ENCODE assay signal across 27 cellular contexts in genomic region chrX:96692911-96693310, GRCh38. TPM values are rescaled to one million over a fixed set of nuclear protein-coding genes. Genes with fewer than 3 reads are reported as not detected.
DNase-seq lines count a peak whose midpoint lies in the region; ATAC-seq, FAIRE-seq and TF ChIP-seq lines count a peak whose summit lies in the region.
"Had no signal": no experiment of that assay in that cellular context is flagged by ENCODE, and none has a peak within 500 bp of the region (broad histone marks: within the 10 kb centered on the region; RNA-seq: fewer than 3 reads in every experiment).

No MANE protein-coding gene starts in this region.

- no peaks in the 10 kb centered on the region for H3K9me3 ChIP-seq in liver (ENCODE audit: control insufficient read depth in 4 of 4, low read length in 3 of 4)
- no peaks in the 10 kb centered on the region for H3K9me3 ChIP-seq in HepG2 (ENCODE audit: low read length)
- H3K9me3 ChIP-seq in left ventricle myocardium inferior (replicated peaks): no peaks in the 10 kb centered on the region
- H3K9me3 ChIP-seq: ascending aorta, colonic mucosa had no signal

- TF ChIP-seq CTCF in liver (IDR thresholded peaks at IDR 0.05; ENCODE audit: low read depth, low read length, missing input control) (no peak), HepG2 (CRISPR knock-in tag; IDR thresholded peaks at IDR 0.05) (no peak), left ventricle myocardium inferior (IDR thresholded peaks at IDR 0.05; ENCODE audit: borderline replicate concordance) (no peak), progenitor cell of endocrine pancreas (IDR thresholded peaks at IDR 0.05; ENCODE audit: unreplicated experiment) (no peak)

- TF ChIP-seq RAD21 in liver (IDR thresholded peaks at IDR 0.05): no peak
- TF ChIP-seq RAD21 in HepG2 (CRISPR knock-in tag; IDR thresholded peaks at IDR 0.05): no peak

- peak overlapping the region; percentile 60 for H3K27ac Mint-ChIP-seq in progenitor cell of endocrine pancreas
- H3K27ac Mint-ChIP-seq in activated T-cell treated with anti-CD3 and anti-CD28 coated beads, Interleukin-2, amount 50 U/mL, for 72 hours: no peak overlapping the region
- H3K27ac Mint-ChIP-seq: activated naive CD8-positive, alpha-beta T cell; B cell; stimulated activated memory B cell treated with anti-CD40 and anti-IgM and Interleukin-4, amounts not matched to agents 10 μg/mL and 1 μg/mL and 100 μg/mL, for 72 hours had no signal

- DNase-seq in HepG2 (ENCODE audit: low spot score): no peak
- DNase-seq in left ventricle myocardium inferior: no peak
- no peak for DNase-seq in progenitor cell of endocrine pancreas (ENCODE audit: low spot score, unreplicated experiment)
- DNase-seq in activated CD4-positive, alpha-beta T cell treated with anti-CD3 and anti-CD28 coated beads, Interleukin-2, amount 50 U/mL, for 4 hours: no peak
- no peak for DNase-seq in inferior parietal cortex (ENCODE audit: extremely low spot score)
- no peak for DNase-seq in activated CD4-positive, alpha-beta T cell treated with anti-CD3 and anti-CD28 coated beads, Interleukin-2, amount 50 U/mL, for 1 hour
- DNase-seq in activated T-cell treated with anti-CD3 and anti-CD28 coated beads, Interleukin-2, amount 50 U/mL, for 72 hours: no peak
- DNase-seq: activated CD4-positive, alpha-beta T cell treated with anti-CD3 and anti-CD28 coated beads for 4 hours; activated CD8-positive, alpha-beta memory T cell treated with anti-CD3 and anti-CD28 coated beads for 24 hours; activated effector memory CD4-positive, alpha-beta T cell treated with Interleukin-2 at 50 U/mL for 16 hours; CD8-positive, alpha-beta memory T cell; colonic mucosa; DMS 273 treated with DMSO at 0.1 percent for 48 hours; effector CD4-positive, alpha-beta T cell; H7; posterior cingulate gyrus; SW 1271 had no signal

- intact Hi-C loops in HepG2 (cut with micrococcal nuclease; ENCODE audit: unreplicated experiment) (loop anchor here (1.0 kb wide), 1 partner anchor 19 kb away; no protein-coding TSS in a partner anchor), left ventricle myocardium inferior (cut with micrococcal nuclease) (no loop called here)

- no peak overlapping the region for H3K4me3 Mint-ChIP-seq in progenitor cell of endocrine pancreas (ENCODE audit: low read depth)
- H3K4me3 Mint-ChIP-seq in activated T-cell treated with anti-CD3 and anti-CD28 coated beads, Interleukin-2, amount 50 U/mL, for 72 hours: no peak overlapping the region
- H3K4me3 Mint-ChIP-seq: activated naive CD8-positive, alpha-beta T cell; B cell; stimulated activated memory B cell treated with anti-CD40 and anti-IgM and Interleukin-4, amounts not matched to agents 10 μg/mL and 1 μg/mL and 100 μg/mL, for 72 hours had no signal

- in situ Hi-C loops in HepG2 (cut with HindIII; ENCODE audit: extremely low pct_ligation_motif_present, low pct_unique_long_range_greater_than_20kb): no loop called here

- H3K4me2 ChIP-seq in HepG2 (ENCODE audit: low read depth, low read length): no peak overlapping the region

- H3K4me3 ChIP-seq in liver (ENCODE audit: low read depth in 1 of 3, low read length in 3 of 3) (no peak overlapping the region), HepG2 (replicated peaks in 1 of 3; ENCODE audit: insufficient read depth in 1 of 3, low read depth in 2 of 3, low read length in 3 of 3) (no peak overlapping the region), left ventricle myocardium inferior (no peak overlapping the region)
- H3K4me3 ChIP-seq: ascending aorta, cardiac muscle cell, colonic mucosa had no signal

- POLR2A ChIA-PET in HepG2 (lab: Yijun Ruan, JAX): no interaction called here

- TF ChIP-seq POLR2A in HepG2 (IDR thresholded peaks at IDR 0.05; ENCODE audit: insufficient read depth in 1 of 2, low read depth in 2 of 2, low read length in 2 of 2): no peak

- no peak overlapping the region for H3K27ac ChIP-seq in liver (ENCODE audit: low read depth in 1 of 2, low read length in 2 of 2)
- no peak overlapping the region for H3K27ac ChIP-seq in HepG2 (ENCODE audit: extremely low read length, insufficient read depth, low read length)
- H3K27ac ChIP-seq in left ventricle myocardium inferior (replicated peaks): peak overlapping the region; percentile 23
- H3K27ac ChIP-seq: cardiac muscle cell, colonic mucosa, VCaP had no signal

- ATAC-seq in HepG2: no peak
- ATAC-seq in activated T-cell treated with anti-CD3 and anti-CD28 coated beads, Interleukin-2, amount 50 U/mL, for 72 hours (replicated peaks in 1 of 2): no peak
- ATAC-seq: stimulated activated memory B cell treated with anti-CD40 and anti-IgM and Interleukin-4, amounts not matched to agents 10 μg/mL and 1 μg/mL and 100 μg/mL, for 72 hours had no signal

- no peak for TF ChIP-seq EP300 in HepG2 (IDR thresholded peaks at IDR 0.05; ENCODE audit: low read depth in 2 of 2, low read length in 2 of 2)
- no peak for TF ChIP-seq EP300 in HepG2 (CRISPR knock-in tag; IDR thresholded peaks at IDR 0.05; ENCODE audit: borderline replicate concordance)

- H3K36me3 Mint-ChIP-seq in progenitor cell of endocrine pancreas (ENCODE audit: insufficient read depth): peaks cover 3% of the 10 kb centered on the region
- no peaks in the 10 kb centered on the region for H3K36me3 Mint-ChIP-seq in activated T-cell treated with anti-CD3 and anti-CD28 coated beads, Interleukin-2, amount 50 U/mL, for 72 hours (ENCODE audit: insufficient read depth in 2 of 2)
- H3K36me3 Mint-ChIP-seq: stimulated activated memory B cell treated with anti-CD40 and anti-IgM and Interleukin-4, amounts not matched to agents 10 μg/mL and 1 μg/mL and 100 μg/mL, for 72 hours had no signal

- H4K20me1 ChIP-seq in HepG2 (ENCODE audit: insufficient read depth, low read length): no peaks in the 10 kb centered on the region

- BruUV-seq in HepG2 (replicated peaks; lab: Mats Ljungman, UMichigan): no TSS peak

- H3K36me3 ChIP-seq in liver (ENCODE audit: control insufficient read depth in 4 of 4, insufficient read depth in 3 of 4, low read depth in 1 of 4, low read length in 3 of 4) (no peaks in the 10 kb centered on the region), HepG2 (replicated peaks in 1 of 2; ENCODE audit: control insufficient read depth in 1 of 2, insufficient read depth in 2 of 2, low read length in 2 of 2) (no peaks in the 10 kb centered on the region), left ventricle myocardium inferior (no peaks in the 10 kb centered on the region)
- H3K36me3 ChIP-seq: ascending aorta, cardiac muscle cell, colonic mucosa had no signal

- H3K79me2 ChIP-seq in HepG2 (ENCODE audit: insufficient read depth, low read length): no peaks in the 10 kb centered on the region

- peaks cover 5 to 21% (median 16%) of the 10 kb centered on the region in 4 donors for H3K4me1 ChIP-seq in liver (ENCODE audit: control insufficient read depth in 4 of 4, insufficient read depth in 4 of 4, low read length in 3 of 4)
- no peaks in the 10 kb centered on the region for H3K4me1 ChIP-seq in HepG2 (ENCODE audit: insufficient read depth, low read length)
- peaks cover 18% of the 10 kb centered on the region for H3K4me1 ChIP-seq in left ventricle myocardium inferior
- H3K4me1 ChIP-seq: ascending aorta, colonic mucosa had no signal

- H2AFZ ChIP-seq in HepG2 (ENCODE audit: low read length): no peak overlapping the region

- H3K9me3 Mint-ChIP-seq in progenitor cell of endocrine pancreas (ENCODE audit: low read depth): no peaks in the 10 kb centered on the region
- H3K9me3 Mint-ChIP-seq in activated T-cell treated with anti-CD3 and anti-CD28 coated beads, Interleukin-2, amount 50 U/mL, for 72 hours: no peaks in the 10 kb centered on the region
- H3K9me3 Mint-ChIP-seq: CD8-positive, alpha-beta memory T cell; stimulated activated memory B cell treated with anti-CD40 and anti-IgM and Interleukin-4, amounts not matched to agents 10 μg/mL and 1 μg/mL and 100 μg/mL, for 72 hours had no signal

- CTCF ChIA-PET in HepG2 (lab: Yijun Ruan, JAX; ENCODE audit: low intra/inter-chr PET ratio, low total read pairs): no interaction called here

- peaks cover 17% of the 10 kb centered on the region for H3K4me1 Mint-ChIP-seq in progenitor cell of endocrine pancreas (ENCODE audit: low read depth)
- H3K4me1 Mint-ChIP-seq in activated T-cell treated with anti-CD3 and anti-CD28 coated beads, Interleukin-2, amount 50 U/mL, for 72 hours (ENCODE audit: low read depth): no peaks in the 10 kb centered on the region
- H3K4me1 Mint-ChIP-seq: stimulated activated memory B cell treated with anti-CD40 and anti-IgM and Interleukin-4, amounts not matched to agents 10 μg/mL and 1 μg/mL and 100 μg/mL, for 72 hours had no signal

- no peaks in the 10 kb centered on the region for H3K27me3 Mint-ChIP-seq in progenitor cell of endocrine pancreas
- H3K27me3 Mint-ChIP-seq in activated T-cell treated with anti-CD3 and anti-CD28 coated beads, Interleukin-2, amount 50 U/mL, for 72 hours (ENCODE audit: low read depth): no peaks in the 10 kb centered on the region
- H3K27me3 Mint-ChIP-seq: activated naive CD8-positive, alpha-beta T cell; B cell; CD8-positive, alpha-beta memory T cell; stimulated activated memory B cell treated with anti-CD40 and anti-IgM and Interleukin-4, amounts not matched to agents 10 μg/mL and 1 μg/mL and 100 μg/mL, for 72 hours had no signal

- H3K27me3 ChIP-seq in liver (ENCODE audit: control insufficient read depth in 4 of 4, insufficient read depth in 4 of 4, low read length in 3 of 4) (no peaks in the 10 kb centered on the region), HepG2 (ENCODE audit: control insufficient read depth in 1 of 2, insufficient read depth in 2 of 2, low read length in 2 of 2) (no peaks in the 10 kb centered on the region), left ventricle myocardium inferior (ENCODE audit: low read depth) (no peaks in the 10 kb centered on the region)
- H3K27me3 ChIP-seq: ascending aorta, cardiac muscle cell, colonic mucosa had no signal

- no peak for FAIRE-seq in HepG2 (lab: Jason Lieb, UNC)
- FAIRE-seq: A204.1, GM19239, RCC 7860 had no signal

- H3K9ac ChIP-seq in liver (ENCODE audit: low read depth in 1 of 2, low read length in 2 of 2) (no peak overlapping the region), HepG2 (ENCODE audit: insufficient read depth, low read depth, low read length) (no peak overlapping the region)

RNA-seq across cellular contexts. Expression of gene DIAPH2, which starts 8.3 kb away (rescaled TPM):
- total RNA-seq in liver: 10 to 100 TPM in 1 of 2 donors, 1 to 10 TPM in 1; 5.1 to 16.6 TPM
- polyA plus RNA-seq in liver: 1 to 10 TPM; 2.7 to 5.5 TPM
- 8.3 and 8.5 TPM in 2 replicates for total RNA-seq in HepG2 (2016; rRNA removed; fragmentation: Illumina TruSeq; extraction: Trizol)
- total RNA-seq in HepG2 (2016; cell fraction: cytosol; rRNA removed; fragmentation: Illumina TruSeq; extraction: Trizol; ENCODE audit: low read depth): 1.6 and 1.8 TPM in 2 replicates
- 8.0 and 8.7 TPM in 2 replicates for total RNA-seq in HepG2 (2016; cell fraction: insoluble cytoplasmic fraction; rRNA removed; fragmentation: Illumina TruSeq; extraction: Trizol)
- 2.4 and 2.6 TPM in 2 replicates for total RNA-seq in HepG2 (2016; cell fraction: membrane; rRNA removed; fragmentation: Illumina TruSeq; extraction: Trizol)
- total RNA-seq in HepG2 (2016; cell fraction: nucleus; rRNA removed; fragmentation: Illumina TruSeq; extraction: Trizol): 16.7 and 18.6 TPM in 2 replicates
- polyA plus RNA-seq in HepG2 (2011; rRNA removed): 1.7 and 2.1 TPM in 2 replicates
- 0.75 and 1.3 TPM in 2 replicates for polyA plus RNA-seq in HepG2 (2011; cell fraction: cytosol; rRNA removed)
- polyA plus RNA-seq in HepG2 (2011; cell fraction: nucleus; rRNA removed): 1.2 and 1.4 TPM in 2 replicates
- 3.1 and 3.5 TPM in 2 replicates for polyA plus RNA-seq in HepG2 (2012)
- polyA plus RNA-seq in HepG2 (2016; cell fraction: cytosol; fragmentation: Illumina TruSeq; extraction: Trizol; ENCODE audit: low read depth): 0.36 and 0.41 TPM in 2 replicates
- polyA plus RNA-seq in HepG2 (2016; cell fraction: insoluble cytoplasmic fraction; fragmentation: Illumina TruSeq; extraction: Trizol; ENCODE audit: low read depth): 5.5 TPM in 2 replicates
- 0.60 and 0.92 TPM in 2 replicates for polyA plus RNA-seq in HepG2 (2016; cell fraction: membrane; fragmentation: Illumina TruSeq; extraction: Trizol; ENCODE audit: low read depth)
- 3.5 and 3.8 TPM in 2 replicates for polyA plus RNA-seq in HepG2 (2016; cell fraction: nucleus; fragmentation: Illumina TruSeq; extraction: Trizol; ENCODE audit: insufficient read depth, low read depth)
- 4.9 and 13.4 TPM in 2 replicates for polyA minus RNA-seq in HepG2 (2011; rRNA and poly(A)+ RNA removed; ENCODE audit: low replicate concordance)
- 3.9 and 5.2 TPM in 2 replicates for polyA minus RNA-seq in HepG2 (2011; cell fraction: cytosol; rRNA and poly(A)+ RNA removed)
- 30.6 and 33.7 TPM in 2 replicates for polyA minus RNA-seq in HepG2 (2011; cell fraction: nucleus; rRNA and poly(A)+ RNA removed)
- 9.3 TPM for total RNA-seq in left ventricle myocardium inferior
- 29.7 and 30.0 TPM in 2 replicates for total RNA-seq in progenitor cell of endocrine pancreas
- total RNA-seq in activated T-cell treated with anti-CD3 and anti-CD28 coated beads, Interleukin-2, amount 50 U/mL, for 72 hours: 10 to 100 TPM; 10.6 to 11.6 TPM
